10 cellular contexts compared by ENCODE assay signal in the genomic region with DNA sequence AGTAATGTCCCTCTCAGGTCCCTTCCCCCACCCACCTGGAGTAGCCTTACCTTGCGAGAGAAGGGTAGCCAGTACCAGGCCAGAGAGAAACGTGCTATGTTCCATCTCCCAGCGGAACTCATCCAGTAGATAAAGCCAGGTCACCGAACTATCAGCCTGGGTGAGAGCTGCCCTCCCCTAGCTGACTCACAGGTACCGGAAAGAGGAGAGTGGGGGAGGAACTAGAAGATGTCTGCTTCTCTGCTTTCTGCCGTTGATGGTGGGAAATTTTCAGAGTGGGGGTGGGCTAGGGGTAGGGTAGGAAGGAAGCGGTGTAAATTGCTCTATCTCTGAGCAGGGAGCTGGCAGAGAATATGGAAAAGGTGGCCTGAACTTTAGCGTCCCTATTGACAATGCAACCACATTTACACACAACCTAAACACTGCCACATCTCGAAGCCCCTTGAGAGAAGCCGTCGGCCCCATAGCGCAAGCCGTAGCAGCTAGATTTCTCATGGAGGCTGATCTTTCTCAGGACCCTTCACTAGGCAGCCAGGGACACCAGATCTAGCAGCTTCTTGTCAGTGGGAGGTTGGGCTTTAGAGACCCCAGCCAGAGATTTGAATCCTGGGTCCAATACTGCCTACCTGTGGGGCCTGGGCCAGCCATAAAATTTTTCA. TPM values are rescaled to one million over a fixed set of nuclear protein-coding genes. Genes with fewer than 3 reads are reported as not detected.
A peak's percentile ranks its signal among the peaks of the same experiment; 100 is the strongest.
DNase-seq lines count a peak whose midpoint lies in the region; ATAC-seq lines count a peak whose summit lies in the region.
"Had no signal": no experiment of that assay in that cellular context is flagged by ENCODE, and none has a peak within 500 bp of the region (broad histone marks: within the 10 kb centered on the region; RNA-seq: fewer than 3 reads in every experiment).

TSS of gene CD3D (minus strand) at position 203 of the 659 bp plus-strand sequence. CDS start at position 105, 98 bp downstream.

- H3K4me3 ChIP-seq in mononuclear cell (ENCODE audit: low read length), result peak within 1 kb of the TSS; percentile 62

- no peaks in the 10 kb centered on the region for H3K9me3 ChIP-seq in mononuclear cell (ENCODE audit: low read depth, low read length)

- ATAC-seq in GM21526 (IDR thresholded peaks at IDR 0.05; ENCODE audit: low FRiP score, unreplicated experiment), result no peak

- H3K9me3 Mint-ChIP-seq in T-helper 1 cell treated with Interleukin-12 subunit alpha and Interleukin-12 subunit beta and Interleukin-4 antibody, amounts not matched to agents 30 μg/mL and 1 μg/mL, for 36 hours, result no peaks in the 10 kb centered on the region

- H3K4me1 Mint-ChIP-seq in T-helper 1 cell treated with Interleukin-12 subunit alpha and Interleukin-12 subunit beta and Interleukin-4 antibody, amounts not matched to agents 30 μg/mL and 1 μg/mL, for 36 hours (ENCODE audit: low read depth), result peaks cover 66% of the 10 kb centered on the region

- peak within 1 kb of the TSS; percentile 99 for H3K27ac Mint-ChIP-seq in T-helper 1 cell treated with Interleukin-12 subunit alpha and Interleukin-12 subunit beta and Interleukin-4 antibody, amounts not matched to agents 30 μg/mL and 1 μg/mL, for 36 hours

- peaks cover 23% of the 10 kb centered on the region for H3K4me1 ChIP-seq in mononuclear cell (ENCODE audit: insufficient read depth, low read length)

- H3K27me3 Mint-ChIP-seq in T-helper 1 cell treated with Interleukin-12 subunit alpha and Interleukin-12 subunit beta and Interleukin-4 antibody, amounts not matched to agents 30 μg/mL and 1 μg/mL, for 36 hours (ENCODE audit: low read depth), result no peaks in the 10 kb centered on the region

- H3K4me3 Mint-ChIP-seq in T-helper 1 cell treated with Interleukin-12 subunit alpha and Interleukin-12 subunit beta and Interleukin-4 antibody, amounts not matched to agents 30 μg/mL and 1 μg/mL, for 36 hours, result peak within 1 kb of the TSS; percentile 95

- DNase-seq in activated T-cell treated with anti-CD3 and anti-CD28 coated beads, Interleukin-2, amount 50 U/mL, for 48 hours, result peak; percentile 76 to 80
- peak; percentile 68 for DNase-seq in stimulated activated naive CD4-positive, alpha-beta T cell treated with Interleukin-2 at 50 U/mL for 16 hours (lab: John Stamatoyannopoulos, UW)
- DNase-seq in SHP77 (lab: John Stamatoyannopoulos, UW) (no peak), NCI-H1694 treated with DMSO at 0.1 percent for 48 hours (lab: John Stamatoyannopoulos, UW) (no peak), MV-4-11 (lab: John Stamatoyannopoulos, UW) (no peak)
- DNase-seq: naive B cell, NCI-H524 treated with DMSO at 0.1 percent for 48 hours had no signal

- peaks cover 57% of the 10 kb centered on the region for H3K36me3 Mint-ChIP-seq in T-helper 1 cell treated with Interleukin-12 subunit alpha and Interleukin-12 subunit beta and Interleukin-4 antibody, amounts not matched to agents 30 μg/mL and 1 μg/mL, for 36 hours (ENCODE audit: low read depth)
- H3K36me3 Mint-ChIP-seq: naive B cell had no signal

- no peaks in the 10 kb centered on the region for H3K27me3 ChIP-seq in mononuclear cell (ENCODE audit: insufficient read depth, low read length)

RNA-seq across cellular contexts. Expression of gene CD3D, which starts in this region (rescaled TPM):
- total RNA-seq in mononuclear cell, result 122 TPM

Comparison
In these comparisons a context has a peak if more than half of its experiments do, and no peak if none do; other contexts are left out.
1. DNase-seq: peak in activated T-cell treated with anti-CD3 and anti-CD28 coated beads, Interleukin-2, amount 50 U/mL, for 48 hours (2 of 2) and stimulated activated naive CD4-positive, alpha-beta T cell treated with Interleukin-2 at 50 U/mL for 16 hours (single experiment); none in SHP77 (0 of 2), NCI-H1694 treated with DMSO at 0.1 percent for 48 hours (single experiment) and MV-4-11 (single experiment).